Comparison of ENCODE assay signal across 9 cellular contexts in genomic region chr16:8944113-8944765, GRCh38. TPM values are rescaled to one million over a fixed set of nuclear protein-coding genes. Genes with fewer than 3 reads are reported as not detected.
DNase-seq lines count a peak whose midpoint lies in the region; ATAC-seq, FAIRE-seq and TF ChIP-seq lines count a peak whose summit lies in the region.
"Had no signal": no experiment of that assay in that cellular context is flagged by ENCODE, and none has a peak within 500 bp of the region (broad histone marks: within the 10 kb centered on the region; RNA-seq: fewer than 3 reads in every experiment).

No MANE protein-coding gene starts in this region.

- peak overlapping the region; percentile 64 to 86 (median 74) for H3K4me3 Mint-ChIP-seq in immature natural killer cell

- no peak for TF ChIP-seq CTCF in dorsolateral prefrontal cortex (IDR thresholded peaks at IDR 0.05 in 54 of 56, conservative IDR thresholded peaks at IDR 0.05 in 2 of 56; ENCODE audit: low read depth in 1 of 56, partially characterized antibody in 56 of 56)

- no peaks in the 10 kb centered on the region for H3K27me3 ChIP-seq in dorsolateral prefrontal cortex

- peaks cover 0 to 13% (median 4%) of the 10 kb centered on the region in 3 donors for H3K27me3 Mint-ChIP-seq in immature natural killer cell (ENCODE audit: low read depth in 3 of 3)

- H3K4me3 ChIP-seq in dorsolateral prefrontal cortex = peak overlapping the region in 1 of 59 donors; percentile 14

- H3K27ac ChIP-seq in dorsolateral prefrontal cortex = peak overlapping the region in 1 of 59 donors; percentile 14

- peak overlapping the region; percentile 52 to 77 (median 70) for H3K27ac Mint-ChIP-seq in immature natural killer cell

- no peaks in the 10 kb centered on the region for H3K9me3 Mint-ChIP-seq in immature natural killer cell

- intact Hi-C loops in dorsolateral prefrontal cortex (cut with DNase I) = no loop called here

- no peaks in the 10 kb centered on the region for H3K36me3 Mint-ChIP-seq in immature natural killer cell

- H3K4me1 Mint-ChIP-seq in immature natural killer cell = peaks cover 99 to 100% of the 10 kb centered on the region in 2 donors

- ATAC-seq in GM21447 (IDR thresholded peaks at IDR 0.05; ENCODE audit: unreplicated experiment) (peak; percentile 79), HG03575 (IDR thresholded peaks at IDR 0.05; ENCODE audit: extremely low read depth, insufficient number of reproducible peaks, low FRiP score, unreplicated experiment) (peak; percentile 53)

- no peak for TF ChIP-seq POLR2A in GM12891 (IDR thresholded peaks at IDR 0.05; ENCODE audit: low read depth, low read length)

- FAIRE-seq in GM12891 (lab: Jason Lieb, UNC) = no peak

- DNase-seq in GM12891 (ENCODE audit: insufficient read length, low spot score) (no peak), immature natural killer cell (peak in 1 of 3 donors; percentile 14), DMS 273 (lab: John Stamatoyannopoulos, UW; ENCODE audit: unreplicated experiment) (no peak), dorsolateral prefrontal cortex (no peak)
- DNase-seq in activated CD4-positive, CD25-positive, alpha-beta regulatory T cell (lab: John Stamatoyannopoulos, UW) = no peak
- DNase-seq in activated effector memory CD4-positive, alpha-beta T cell treated with Interleukin-2 at 50 U/mL for 16 hours = no peak
- DNase-seq: midbrain had no signal

TF ChIP-seq in GM12891, 5 proteins besides CTCF, POLR2A, EP300 and RAD21:
- TF ChIP-seq SPI1 (IDR thresholded peaks at IDR 0.05; ENCODE audit: low read depth, low read length) (0 out of 2 replicates have a peak, but pooled peaks have one; percentile 24), PAX5 (IDR thresholded peaks at IDR 0.05; ENCODE audit: insufficient read depth, low read length, severe bottlenecking) (no peak)
TF ChIP-seq in GM12891: peak in this region for 1.

RNA-seq across cellular contexts. Expression of gene USP7, which starts 19.5 kb away (rescaled TPM):
- polyA plus RNA-seq in GM12891 (2012; ENCODE audit: low read depth, missing spikeins) = 52.5 TPM
- 10 to 100 TPM in 2 of 3 donors, 1 to 10 TPM in 1; 4.4 to 11.9 (median 10.2) TPM for polyA plus RNA-seq in immature natural killer cell
- total RNA-seq in dorsolateral prefrontal cortex = 100 to 1,000 TPM in 104 of 120 experiments, 10 to 100 TPM in 16; 82.3 to 157 (median 115) TPM
